Comparison of ENCODE assay signal across 8 cellular contexts in the genomic region with DNA sequence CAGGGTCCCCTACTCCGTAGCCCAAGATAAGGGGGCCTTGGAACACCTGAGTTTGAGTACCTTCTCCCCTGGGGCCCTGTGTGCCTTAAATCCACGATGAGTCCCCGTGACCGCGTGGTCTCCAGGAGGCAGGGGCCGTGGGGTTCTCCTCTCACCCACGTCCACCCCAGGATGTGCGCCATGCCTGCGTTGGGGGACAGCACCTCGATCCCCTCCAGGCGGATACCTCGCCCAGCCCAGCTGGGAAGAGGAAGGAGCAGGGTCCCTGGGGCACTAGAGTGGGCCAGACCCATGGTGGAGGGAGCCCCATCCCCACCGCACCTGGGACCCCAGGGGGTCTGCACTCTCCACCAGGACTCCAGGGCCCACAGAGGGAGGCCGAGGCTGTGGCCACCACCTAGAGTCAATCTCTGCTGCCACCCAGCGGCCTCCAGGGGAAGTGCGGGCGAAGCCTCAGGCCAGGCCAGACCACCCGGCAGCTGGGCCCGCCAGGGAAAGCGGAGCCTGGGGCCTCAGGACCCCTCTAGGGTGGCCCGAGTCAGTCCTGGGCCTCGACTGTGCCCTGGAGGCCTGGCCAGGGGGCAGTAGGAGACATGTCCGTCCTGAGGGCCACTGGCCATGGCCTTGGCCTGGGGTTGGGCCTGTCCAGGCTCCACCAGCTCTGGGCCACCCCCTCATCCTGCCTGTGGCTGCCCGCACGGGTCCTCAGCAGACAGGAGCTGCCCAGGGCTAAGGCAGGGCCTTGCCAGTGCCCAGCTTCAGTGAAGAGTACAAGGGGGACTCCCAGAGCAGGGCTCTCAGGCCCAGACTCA. TPM values are rescaled to one million over a fixed set of nuclear protein-coding genes. Genes with fewer than 3 reads are reported as not detected.
DNase-seq lines count a peak whose midpoint lies in the region; ATAC-seq, FAIRE-seq and TF ChIP-seq lines count a peak whose summit lies in the region.

No MANE protein-coding gene starts in this region.

- WGBS in psoas muscle, 3 donors, result 35 to 44% (median 38%) methylated on average over 23 to 25 of the region's 25 CpGs
- 41 to 44% methylated on average over 23 to 25 of the region's 25 CpGs for WGBS in aorta, 2 donors

- H3K4me1 ChIP-seq in psoas muscle (no peaks in the 10 kb centered on the region), aorta (ENCODE audit: control insufficient read depth in 1 of 2, insufficient read depth in 2 of 2, low read length in 2 of 2) (no peaks in the 10 kb centered on the region)

- peak; percentile 74 for TF ChIP-seq CTCF in D721Med (IDR thresholded peaks at IDR 0.05; ENCODE audit: insufficient read depth, missing control alignments)
- peak; percentile 96 for TF ChIP-seq CTCF in psoas muscle (IDR thresholded peaks at IDR 0.05)

- intact Hi-C loops in Right ventricle myocardium superior (cut with DNase I) (loop anchor here (2.0 kb wide), 1 partner anchor 272 kb away; no protein-coding TSS in a partner anchor), psoas muscle (cut with DNase I) (loop anchor here in 1 of 2 donors (2.0 kb wide), 1 partner anchor 272 kb away; no protein-coding TSS in a partner anchor), aorta (cut with DNase I) (loop anchor here in 1 of 2 donors (1.0 kb wide), 1 partner anchor 274 kb away; no protein-coding TSS in a partner anchor)

- H3K9me3 ChIP-seq in psoas muscle (no peaks in the 10 kb centered on the region), aorta (ENCODE audit: control insufficient read depth, low read length) (no peaks in the 10 kb centered on the region)

- no peaks in the 10 kb centered on the region for H3K36me3 ChIP-seq in psoas muscle (ENCODE audit: insufficient read depth in 1 of 2, low read depth in 1 of 2)
- H3K36me3 ChIP-seq in aorta (ENCODE audit: control insufficient read depth in 1 of 2, insufficient read depth in 2 of 2, low read length in 1 of 2), result no peaks in the 10 kb centered on the region

- H3K4me3 ChIP-seq in psoas muscle (no peak overlapping the region), aorta (ENCODE audit: low read length in 2 of 2) (no peak overlapping the region)

- FAIRE-seq in D721Med (lab: Jason Lieb, UNC), result no peak

- H3K27ac ChIP-seq in psoas muscle (no peak overlapping the region), aorta (ENCODE audit: low read depth in 1 of 2, low read length in 2 of 2) (no peak overlapping the region)

- ATAC-seq in Right ventricle myocardium superior (ENCODE audit: poor library complexity) (peak; percentile 86), psoas muscle (peak; percentile 77 to 87 (median 84)), aorta (ENCODE audit: low FRiP score) (peak; percentile 85)

- H3K27me3 ChIP-seq in psoas muscle (ENCODE audit: insufficient read depth in 3 of 3, low read length in 2 of 3) (no peaks in the 10 kb centered on the region), aorta (ENCODE audit: control insufficient read depth in 1 of 2, insufficient read depth in 2 of 2, low read length in 1 of 2) (no peaks in the 10 kb centered on the region)

- in situ Hi-C loops in SK-MEL-5 (cut with HindIII; ENCODE audit: low pct_unique_long_range_greater_than_20kb, low sequenced_read_pairs), result no loop called here

- peak; percentile 94 for DNase-seq in D721Med (ENCODE audit: insufficient read length, low spot score)
- DNase-seq in HK-2 (ENCODE audit: unreplicated experiment), result peak; percentile 82
- peak; percentile 46 for DNase-seq in SK-MEL-5 (ENCODE audit: low read depth, low spot score)
- peak; percentile 35 to 66 (median 54) for DNase-seq in activated naive CD4-positive, alpha-beta T cell (lab: John Stamatoyannopoulos, UW)
- DNase-seq in Right ventricle myocardium superior, result peak; percentile 79
- DNase-seq in psoas muscle, result peak; percentile 61 to 84
- DNase-seq in aorta, result peak; percentile 74 to 89
- DNase-seq in NCI-H2107 treated with DMSO at 0.1 percent for 48 hours (lab: John Stamatoyannopoulos, UW; ENCODE audit: unreplicated experiment), result no peak

RNA-seq across cellular contexts. Expression of a gene that starts 55.0 kb away (rescaled TPM):
- 1.7 and 2.1 TPM in 2 replicates for total RNA-seq in SK-MEL-5 (2014; rRNA removed; shearing (Covaris generic))
- polyA plus RNA-seq in SK-MEL-5 (2015; cell fraction: cytosol; rRNA removed), result 3.8 and 4.6 TPM in 2 replicates
- 4.2 and 6.8 TPM in 2 replicates for polyA plus RNA-seq in SK-MEL-5 (2015; cell fraction: nucleus; rRNA removed)
- total RNA-seq in Right ventricle myocardium superior (1.0 TPM), psoas muscle (1 to 10 TPM in 3 of 4 donors, under 1 TPM in 1; 0.71 to 1.9 (median 1.4) TPM), aorta (1 to 10 TPM; 1.5 to 1.9 TPM)
- polyA plus RNA-seq in psoas muscle (1 to 10 TPM in 2 of 3 donors, under 1 TPM in 1; 0.76 to 1.4 (median 1.3) TPM), aorta (under 1 TPM in 1 of 2 donors, not detected in 1; 0.77 TPM)
